ENCODE assay signal across 1 cellular context in genomic region chr10:97736902-97737769, GRCh38.
A peak's percentile ranks its signal among the peaks of the same experiment; 100 is the strongest.
TF ChIP-seq lines count a peak whose summit lies in the region.

A gene with protein sequence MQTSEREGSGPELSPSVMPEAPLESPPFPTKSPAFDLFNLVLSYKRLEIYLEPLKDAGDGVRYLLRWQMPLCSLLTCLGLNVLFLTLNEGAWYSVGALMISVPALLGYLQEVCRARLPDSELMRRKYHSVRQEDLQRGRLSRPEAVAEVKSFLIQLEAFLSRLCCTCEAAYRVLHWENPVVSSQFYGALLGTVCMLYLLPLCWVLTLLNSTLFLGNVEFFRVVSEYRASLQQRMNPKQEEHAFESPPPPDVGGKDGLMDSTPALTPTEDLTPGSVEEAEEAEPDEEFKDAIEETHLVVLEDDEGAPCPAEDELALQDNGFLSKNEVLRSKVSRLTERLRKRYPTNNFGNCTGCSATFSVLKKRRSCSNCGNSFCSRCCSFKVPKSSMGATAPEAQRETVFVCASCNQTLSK (plus strand): TSS chr10:97737128. CDS start chr10:97738478, 1,350 bp downstream.

TF ChIP-seq in HEK293, 187 proteins besides CTCF, POLR2A, EP300 and RAD21 (continued from another document):
- TF ChIP-seq ZNF335 (tag by site-specific recombination; conservative IDR thresholded peaks at IDR 0.05): peak; percentile 78
- no peak for TF ChIP-seq ZNF626 (tag by site-specific recombination; IDR thresholded peaks at IDR 0.05)
- TF ChIP-seq, protein P1, sequence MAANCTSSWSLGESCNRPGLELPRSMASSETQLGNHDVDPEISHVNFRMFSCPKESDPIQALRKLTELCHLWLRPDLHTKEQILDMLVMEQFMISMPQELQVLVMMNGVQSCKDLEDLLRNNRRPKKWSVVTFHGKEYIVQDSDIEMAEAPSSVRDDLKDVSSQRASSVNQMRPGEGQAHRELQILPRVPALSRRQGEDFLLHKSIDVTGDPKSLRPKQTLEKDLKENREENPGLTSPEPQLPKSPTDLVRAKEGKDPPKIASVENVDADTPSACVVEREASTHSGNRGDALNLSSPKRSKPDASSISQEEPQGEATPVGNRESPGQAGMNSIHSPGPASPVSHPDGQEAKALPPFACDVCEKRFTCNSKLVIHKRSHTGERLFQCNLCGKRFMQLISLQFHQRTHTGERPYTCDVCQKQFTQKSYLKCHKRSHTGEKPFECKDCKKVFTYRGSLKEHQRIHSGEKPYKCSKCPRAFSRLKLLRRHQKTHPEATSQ (tag by site-specific recombination; IDR thresholded peaks at IDR 0.05): peak; percentile 43; the same call in 1 of the 2 replicates
- no peak for TF ChIP-seq ZNF670 (tag by site-specific recombination; IDR thresholded peaks at IDR 0.05; ENCODE audit: low read depth)
- TF ChIP-seq ZNF658 (tag by site-specific recombination; IDR thresholded peaks at IDR 0.05): no peak
- no peak for TF ChIP-seq ZNF202 (tag by site-specific recombination; IDR thresholded peaks at IDR 0.05; ENCODE audit: borderline replicate concordance)
- TF ChIP-seq ZNF692 (tag by site-specific recombination; IDR thresholded peaks at IDR 0.05): peak; percentile 92
- TF ChIP-seq ZNF423 (tag by site-specific recombination; IDR thresholded peaks at IDR 0.05): peak; percentile 75; the same call in 1 of the 2 replicates
- TF ChIP-seq IKZF3 (tag by site-specific recombination; IDR thresholded peaks at IDR 0.05): peak; percentile 5; the same call in 1 of the 2 replicates
- no peak for TF ChIP-seq ZNF664 (tag by site-specific recombination; IDR thresholded peaks at IDR 0.05)
- TF ChIP-seq ZEB2 (tag by site-specific recombination; IDR thresholded peaks at IDR 0.05): peak; percentile 71
- TF ChIP-seq ZNF747 (tag by site-specific recombination; IDR thresholded peaks at IDR 0.05): no peak
- TF ChIP-seq, protein P2, sequence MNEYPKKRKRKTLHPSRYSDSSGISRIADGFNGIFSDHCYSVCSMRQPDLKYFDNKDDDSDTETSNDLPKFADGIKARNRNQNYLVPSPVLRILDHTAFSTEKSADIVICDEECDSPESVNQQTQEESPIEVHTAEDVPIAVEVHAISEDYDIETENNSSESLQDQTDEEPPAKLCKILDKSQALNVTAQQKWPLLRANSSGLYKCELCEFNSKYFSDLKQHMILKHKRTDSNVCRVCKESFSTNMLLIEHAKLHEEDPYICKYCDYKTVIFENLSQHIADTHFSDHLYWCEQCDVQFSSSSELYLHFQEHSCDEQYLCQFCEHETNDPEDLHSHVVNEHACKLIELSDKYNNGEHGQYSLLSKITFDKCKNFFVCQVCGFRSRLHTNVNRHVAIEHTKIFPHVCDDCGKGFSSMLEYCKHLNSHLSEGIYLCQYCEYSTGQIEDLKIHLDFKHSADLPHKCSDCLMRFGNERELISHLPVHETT (tag by site-specific recombination; IDR thresholded peaks at IDR 0.05): peak; percentile 16; the same call in 1 of the 2 replicates
- no peak for TF ChIP-seq PRDM6 (tag by site-specific recombination; IDR thresholded peaks at IDR 0.05)
- no peak for TF ChIP-seq ZNF596 (tag by site-specific recombination; IDR thresholded peaks at IDR 0.05)
- no peak for TF ChIP-seq ZNF37A (tag by site-specific recombination; IDR thresholded peaks at IDR 0.05)
- TF ChIP-seq ZNF48 (tag by site-specific recombination; IDR thresholded peaks at IDR 0.05): no peak
- no peak for TF ChIP-seq ZNF514 (tag by site-specific recombination; IDR thresholded peaks at IDR 0.05)
- TF ChIP-seq ZNF433 (tag by site-specific recombination; IDR thresholded peaks at IDR 0.05; ENCODE audit: low read depth): no peak
- peak; percentile 62; the same call in 1 of the 2 replicates for TF ChIP-seq KLF9 (tag by site-specific recombination; IDR thresholded peaks at IDR 0.05; ENCODE audit: low read depth)
- TF ChIP-seq, protein P3, sequence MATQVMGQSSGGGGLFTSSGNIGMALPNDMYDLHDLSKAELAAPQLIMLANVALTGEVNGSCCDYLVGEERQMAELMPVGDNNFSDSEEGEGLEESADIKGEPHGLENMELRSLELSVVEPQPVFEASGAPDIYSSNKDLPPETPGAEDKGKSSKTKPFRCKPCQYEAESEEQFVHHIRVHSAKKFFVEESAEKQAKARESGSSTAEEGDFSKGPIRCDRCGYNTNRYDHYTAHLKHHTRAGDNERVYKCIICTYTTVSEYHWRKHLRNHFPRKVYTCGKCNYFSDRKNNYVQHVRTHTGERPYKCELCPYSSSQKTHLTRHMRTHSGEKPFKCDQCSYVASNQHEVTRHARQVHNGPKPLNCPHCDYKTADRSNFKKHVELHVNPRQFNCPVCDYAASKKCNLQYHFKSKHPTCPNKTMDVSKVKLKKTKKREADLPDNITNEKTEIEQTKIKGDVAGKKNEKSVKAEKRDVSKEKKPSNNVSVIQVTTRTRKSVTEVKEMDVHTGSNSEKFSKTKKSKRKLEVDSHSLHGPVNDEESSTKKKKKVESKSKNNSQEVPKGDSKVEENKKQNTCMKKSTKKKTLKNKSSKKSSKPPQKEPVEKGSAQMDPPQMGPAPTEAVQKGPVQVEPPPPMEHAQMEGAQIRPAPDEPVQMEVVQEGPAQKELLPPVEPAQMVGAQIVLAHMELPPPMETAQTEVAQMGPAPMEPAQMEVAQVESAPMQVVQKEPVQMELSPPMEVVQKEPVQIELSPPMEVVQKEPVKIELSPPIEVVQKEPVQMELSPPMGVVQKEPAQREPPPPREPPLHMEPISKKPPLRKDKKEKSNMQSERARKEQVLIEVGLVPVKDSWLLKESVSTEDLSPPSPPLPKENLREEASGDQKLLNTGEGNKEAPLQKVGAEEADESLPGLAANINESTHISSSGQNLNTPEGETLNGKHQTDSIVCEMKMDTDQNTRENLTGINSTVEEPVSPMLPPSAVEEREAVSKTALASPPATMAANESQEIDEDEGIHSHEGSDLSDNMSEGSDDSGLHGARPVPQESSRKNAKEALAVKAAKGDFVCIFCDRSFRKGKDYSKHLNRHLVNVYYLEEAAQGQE (tag by site-specific recombination; IDR thresholded peaks at IDR 0.05): peak; percentile 67; the same call in 1 of the 2 replicates
